ENCODE assay signal across 8 cellular contexts in the genomic region with DNA sequence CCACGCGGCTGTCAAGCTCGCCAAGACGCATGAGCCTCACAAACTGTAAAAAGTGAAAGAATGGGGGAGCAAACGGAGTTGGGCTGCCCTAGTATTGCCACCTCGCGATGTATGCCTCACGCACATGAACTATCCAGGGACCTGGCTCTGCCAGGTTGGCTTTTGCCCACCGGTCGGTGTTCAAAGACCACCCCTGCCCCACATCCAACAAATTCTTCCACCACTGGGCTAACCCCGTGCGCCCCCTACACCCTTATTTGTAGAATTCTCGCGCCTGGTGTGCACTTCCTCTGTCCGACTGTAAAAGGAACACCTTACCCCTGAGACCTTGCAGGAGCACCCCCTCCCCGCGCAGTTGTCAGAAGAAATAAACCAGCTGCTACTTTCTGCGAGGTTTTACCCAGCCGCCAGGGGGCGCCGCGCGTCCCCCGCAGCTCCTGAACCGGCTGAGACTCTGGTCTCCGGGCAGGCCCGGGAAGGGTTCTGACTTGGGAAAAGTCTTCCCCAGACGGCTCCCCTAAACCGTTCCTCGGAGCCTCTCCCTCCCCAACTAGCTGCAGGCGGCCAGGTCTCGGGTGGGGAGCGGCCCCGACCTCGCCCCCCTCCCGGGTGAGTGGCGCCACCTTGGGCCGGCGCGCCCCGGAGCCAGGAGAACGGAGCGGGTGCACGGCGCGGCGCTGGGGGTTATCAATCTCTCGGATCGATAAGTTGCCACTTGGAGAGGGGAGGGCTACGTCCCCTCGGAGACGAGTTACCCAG. TPM values are rescaled to one million over a fixed set of nuclear protein-coding genes. Genes with fewer than 3 reads are reported as not detected.
DNase-seq lines count a peak whose midpoint lies in the region; ATAC-seq and TF ChIP-seq lines count a peak whose summit lies in the region.

No MANE protein-coding gene starts in this region.

- no peak overlapping the region for H3K27ac Mint-ChIP-seq in natural killer cell treated with Interleukin-12 subunit alpha and Interleukin-12 subunit beta and Interleukin-15 and Interleukin-18, amount 100 ng/mL, for 72 hours

- no peaks in the 10 kb centered on the region for H3K36me3 Mint-ChIP-seq in natural killer cell treated with Interleukin-12 subunit alpha and Interleukin-12 subunit beta and Interleukin-15 and Interleukin-18, amount 100 ng/mL, for 72 hours

- H3K27ac ChIP-seq in aorta (ENCODE audit: low read depth in 1 of 2, low read length in 2 of 2), result peak overlapping the region in 1 of 2 donors; percentile 59

- H3K4me3 Mint-ChIP-seq in natural killer cell treated with Interleukin-12 subunit alpha and Interleukin-12 subunit beta and Interleukin-15 and Interleukin-18, amount 100 ng/mL, for 72 hours, result peak overlapping the region; percentile 79

- H3K4me3 ChIP-seq in fibroblast of pulmonary artery (replicated peaks; ENCODE audit: low read depth, low read length) (peak overlapping the region; percentile 59), aorta (ENCODE audit: low read length in 2 of 2) (peak overlapping the region; percentile 49 to 87)

- no peaks in the 10 kb centered on the region for H3K9me3 Mint-ChIP-seq in natural killer cell treated with Interleukin-12 subunit alpha and Interleukin-12 subunit beta and Interleukin-15 and Interleukin-18, amount 100 ng/mL, for 72 hours

- H3K9me3 ChIP-seq in aorta (ENCODE audit: control insufficient read depth, low read length), result no peaks in the 10 kb centered on the region

- peak; percentile 79 for DNase-seq in activated effector memory CD4-positive, alpha-beta T cell treated with anti-CD3 and anti-CD28 coated beads, Interleukin-2, amount 50 U/mL, for 16 hours
- no peak for DNase-seq in activated effector memory CD4-positive, alpha-beta T cell treated with Interleukin-2 at 50 U/mL for 16 hours
- peak; percentile 29 for DNase-seq in NCI-H510A (lab: John Stamatoyannopoulos, UW)
- peak; percentile 82 for DNase-seq in activated CD8-positive, alpha-beta memory T cell treated with anti-CD3 and anti-CD28 coated beads, Interleukin-2, amount 50 U/mL, for 48 hours
- DNase-seq in fibroblast of pulmonary artery (ENCODE audit: low read depth), result peak; percentile 69
- no peak for DNase-seq in natural killer cell treated with Interleukin-12 subunit alpha and Interleukin-12 subunit beta and Interleukin-15 and Interleukin-18, amount 100 ng/mL, for 72 hours (ENCODE audit: low spot score)
- DNase-seq in aorta, result peak; percentile 70 to 85
- no peak for DNase-seq in NCI-H1048 (lab: John Stamatoyannopoulos, UW)

- H3K27me3 Mint-ChIP-seq in natural killer cell treated with Interleukin-12 subunit alpha and Interleukin-12 subunit beta and Interleukin-15 and Interleukin-18, amount 100 ng/mL, for 72 hours, result peaks cover 27 to 36% of the 10 kb centered on the region in 2 donors

- no peaks in the 10 kb centered on the region for H3K36me3 ChIP-seq in aorta (ENCODE audit: control insufficient read depth in 1 of 2, insufficient read depth in 2 of 2, low read length in 1 of 2)

- no peaks in the 10 kb centered on the region for H3K27me3 ChIP-seq in aorta (ENCODE audit: control insufficient read depth in 1 of 2, insufficient read depth in 2 of 2, low read length in 1 of 2)

- H3K4me1 Mint-ChIP-seq in natural killer cell treated with Interleukin-12 subunit alpha and Interleukin-12 subunit beta and Interleukin-15 and Interleukin-18, amount 100 ng/mL, for 72 hours (ENCODE audit: low read depth in 2 of 2), result peaks cover 0 to 5% of the 10 kb centered on the region in 2 donors

- WGBS in aorta, 2 donors, result 0 to 1% methylated on average over 52 of the region's 52 CpGs

- peak; percentile 80 for TF ChIP-seq CTCF in fibroblast of pulmonary artery (IDR thresholded peaks at IDR 0.05; ENCODE audit: low read length, missing control alignments)

- intact Hi-C loops in aorta (cut with DNase I), result loop anchor here (2.0 to 10.0 kb wide), 5 partner anchors 103 to 373 kb away; no protein-coding TSS in a partner anchor

- no peak for ATAC-seq in natural killer cell treated with Interleukin-12 subunit alpha and Interleukin-12 subunit beta and Interleukin-15 and Interleukin-18, amount 100 ng/mL, for 72 hours
- ATAC-seq in aorta (ENCODE audit: low FRiP score), result peak; percentile 17

- no peaks in the 10 kb centered on the region for H3K4me1 ChIP-seq in aorta (ENCODE audit: control insufficient read depth in 1 of 2, insufficient read depth in 2 of 2, low read length in 2 of 2)

RNA-seq across cellular contexts. Expression of gene ZNF423, which starts 1.7 kb away (rescaled TPM):
- not detected for total RNA-seq in natural killer cell treated with Interleukin-12 subunit alpha and Interleukin-12 subunit beta and Interleukin-15 and Interleukin-18, amount 100 ng/mL, for 72 hours
- total RNA-seq in aorta, result 10 to 100 TPM; 12.5 to 43.1 TPM
- polyA plus RNA-seq in aorta, result 1 to 10 TPM; 3.1 to 7.6 TPM

Comparison
In these comparisons a context has a peak if more than half of its experiments do, and no peak if none do; other contexts are left out.
1. DNase-seq: peak in activated effector memory CD4-positive, alpha-beta T cell treated with anti-CD3 and anti-CD28 coated beads, Interleukin-2, amount 50 U/mL, for 16 hours (single experiment), NCI-H510A (single experiment), activated CD8-positive, alpha-beta memory T cell treated with anti-CD3 and anti-CD28 coated beads, Interleukin-2, amount 50 U/mL, for 48 hours (single experiment), fibroblast of pulmonary artery (single experiment) and aorta (2 of 2); none in activated effector memory CD4-positive, alpha-beta T cell treated with Interleukin-2 at 50 U/mL for 16 hours (single experiment), natural killer cell treated with Interleukin-12 subunit alpha and Interleukin-12 subunit beta and Interleukin-15 and Interleukin-18, amount 100 ng/mL, for 72 hours (single experiment) and NCI-H1048 (single experiment).
2. RNA of gene ZNF423, which starts 1.7 kb away (total RNA-seq): 12.5 to 43.1 TPM in aorta; not detected in natural killer cell treated with Interleukin-12 subunit alpha and Interleukin-12 subunit beta and Interleukin-15 and Interleukin-18, amount 100 ng/mL, for 72 hours; every median in the first group is over 10 times any median in the second.